ENCODE assay signal across 1 cellular context in the genomic region with DNA sequence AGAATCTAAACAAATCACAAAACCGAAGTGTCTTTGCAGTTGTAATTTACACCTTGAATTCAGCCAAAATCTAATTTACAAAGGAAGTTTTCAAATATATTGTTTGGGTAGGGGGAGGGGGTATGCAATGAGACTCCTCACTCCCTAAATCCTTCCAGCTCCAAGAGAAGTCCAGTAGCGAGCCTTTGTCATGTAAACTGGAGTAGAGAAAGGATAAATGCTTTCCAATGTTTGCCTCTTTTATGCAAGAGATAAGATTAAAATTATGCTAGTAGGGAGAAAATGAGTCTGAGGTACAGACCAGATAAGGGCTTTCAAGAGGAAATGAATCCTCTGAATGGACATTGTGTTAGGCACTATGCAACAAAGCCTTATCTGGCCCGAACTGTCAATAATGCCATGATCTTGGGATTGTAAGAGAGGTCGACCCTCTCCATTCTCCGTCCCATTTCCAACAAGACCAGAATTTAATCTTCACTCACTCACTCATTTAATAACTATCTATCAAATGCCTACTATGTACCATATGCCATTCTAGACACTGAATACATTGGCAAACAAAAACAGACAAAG.
TF ChIP-seq lines count a peak whose summit lies in the region.

No MANE protein-coding gene starts in this region.

TF ChIP-seq in H1, 55 proteins besides CTCF, POLR2A, EP300 and RAD21 (continued from another document):
- TF ChIP-seq, protein P1, sequence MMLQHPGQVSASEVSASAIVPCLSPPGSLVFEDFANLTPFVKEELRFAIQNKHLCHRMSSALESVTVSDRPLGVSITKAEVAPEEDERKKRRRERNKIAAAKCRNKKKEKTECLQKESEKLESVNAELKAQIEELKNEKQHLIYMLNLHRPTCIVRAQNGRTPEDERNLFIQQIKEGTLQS (IDR thresholded peaks at IDR 0.05; ENCODE audit: insufficient read depth, low read depth, low read length): no peak
- TF ChIP-seq SUZ12 (IDR thresholded peaks at IDR 0.05; ENCODE audit: low read length) (no peak), RXRA (IDR thresholded peaks at IDR 0.05; ENCODE audit: insufficient read depth, low read depth, low read length) (no peak), SP1 (IDR thresholded peaks at IDR 0.05; ENCODE audit: low read depth, low read length) (peak; percentile 52; the same call in 1 of the 2 replicates), GABPA (IDR thresholded peaks at IDR 0.05; ENCODE audit: borderline replicate concordance, insufficient read depth, low read length) (no peak)
- TF ChIP-seq, protein P2, sequence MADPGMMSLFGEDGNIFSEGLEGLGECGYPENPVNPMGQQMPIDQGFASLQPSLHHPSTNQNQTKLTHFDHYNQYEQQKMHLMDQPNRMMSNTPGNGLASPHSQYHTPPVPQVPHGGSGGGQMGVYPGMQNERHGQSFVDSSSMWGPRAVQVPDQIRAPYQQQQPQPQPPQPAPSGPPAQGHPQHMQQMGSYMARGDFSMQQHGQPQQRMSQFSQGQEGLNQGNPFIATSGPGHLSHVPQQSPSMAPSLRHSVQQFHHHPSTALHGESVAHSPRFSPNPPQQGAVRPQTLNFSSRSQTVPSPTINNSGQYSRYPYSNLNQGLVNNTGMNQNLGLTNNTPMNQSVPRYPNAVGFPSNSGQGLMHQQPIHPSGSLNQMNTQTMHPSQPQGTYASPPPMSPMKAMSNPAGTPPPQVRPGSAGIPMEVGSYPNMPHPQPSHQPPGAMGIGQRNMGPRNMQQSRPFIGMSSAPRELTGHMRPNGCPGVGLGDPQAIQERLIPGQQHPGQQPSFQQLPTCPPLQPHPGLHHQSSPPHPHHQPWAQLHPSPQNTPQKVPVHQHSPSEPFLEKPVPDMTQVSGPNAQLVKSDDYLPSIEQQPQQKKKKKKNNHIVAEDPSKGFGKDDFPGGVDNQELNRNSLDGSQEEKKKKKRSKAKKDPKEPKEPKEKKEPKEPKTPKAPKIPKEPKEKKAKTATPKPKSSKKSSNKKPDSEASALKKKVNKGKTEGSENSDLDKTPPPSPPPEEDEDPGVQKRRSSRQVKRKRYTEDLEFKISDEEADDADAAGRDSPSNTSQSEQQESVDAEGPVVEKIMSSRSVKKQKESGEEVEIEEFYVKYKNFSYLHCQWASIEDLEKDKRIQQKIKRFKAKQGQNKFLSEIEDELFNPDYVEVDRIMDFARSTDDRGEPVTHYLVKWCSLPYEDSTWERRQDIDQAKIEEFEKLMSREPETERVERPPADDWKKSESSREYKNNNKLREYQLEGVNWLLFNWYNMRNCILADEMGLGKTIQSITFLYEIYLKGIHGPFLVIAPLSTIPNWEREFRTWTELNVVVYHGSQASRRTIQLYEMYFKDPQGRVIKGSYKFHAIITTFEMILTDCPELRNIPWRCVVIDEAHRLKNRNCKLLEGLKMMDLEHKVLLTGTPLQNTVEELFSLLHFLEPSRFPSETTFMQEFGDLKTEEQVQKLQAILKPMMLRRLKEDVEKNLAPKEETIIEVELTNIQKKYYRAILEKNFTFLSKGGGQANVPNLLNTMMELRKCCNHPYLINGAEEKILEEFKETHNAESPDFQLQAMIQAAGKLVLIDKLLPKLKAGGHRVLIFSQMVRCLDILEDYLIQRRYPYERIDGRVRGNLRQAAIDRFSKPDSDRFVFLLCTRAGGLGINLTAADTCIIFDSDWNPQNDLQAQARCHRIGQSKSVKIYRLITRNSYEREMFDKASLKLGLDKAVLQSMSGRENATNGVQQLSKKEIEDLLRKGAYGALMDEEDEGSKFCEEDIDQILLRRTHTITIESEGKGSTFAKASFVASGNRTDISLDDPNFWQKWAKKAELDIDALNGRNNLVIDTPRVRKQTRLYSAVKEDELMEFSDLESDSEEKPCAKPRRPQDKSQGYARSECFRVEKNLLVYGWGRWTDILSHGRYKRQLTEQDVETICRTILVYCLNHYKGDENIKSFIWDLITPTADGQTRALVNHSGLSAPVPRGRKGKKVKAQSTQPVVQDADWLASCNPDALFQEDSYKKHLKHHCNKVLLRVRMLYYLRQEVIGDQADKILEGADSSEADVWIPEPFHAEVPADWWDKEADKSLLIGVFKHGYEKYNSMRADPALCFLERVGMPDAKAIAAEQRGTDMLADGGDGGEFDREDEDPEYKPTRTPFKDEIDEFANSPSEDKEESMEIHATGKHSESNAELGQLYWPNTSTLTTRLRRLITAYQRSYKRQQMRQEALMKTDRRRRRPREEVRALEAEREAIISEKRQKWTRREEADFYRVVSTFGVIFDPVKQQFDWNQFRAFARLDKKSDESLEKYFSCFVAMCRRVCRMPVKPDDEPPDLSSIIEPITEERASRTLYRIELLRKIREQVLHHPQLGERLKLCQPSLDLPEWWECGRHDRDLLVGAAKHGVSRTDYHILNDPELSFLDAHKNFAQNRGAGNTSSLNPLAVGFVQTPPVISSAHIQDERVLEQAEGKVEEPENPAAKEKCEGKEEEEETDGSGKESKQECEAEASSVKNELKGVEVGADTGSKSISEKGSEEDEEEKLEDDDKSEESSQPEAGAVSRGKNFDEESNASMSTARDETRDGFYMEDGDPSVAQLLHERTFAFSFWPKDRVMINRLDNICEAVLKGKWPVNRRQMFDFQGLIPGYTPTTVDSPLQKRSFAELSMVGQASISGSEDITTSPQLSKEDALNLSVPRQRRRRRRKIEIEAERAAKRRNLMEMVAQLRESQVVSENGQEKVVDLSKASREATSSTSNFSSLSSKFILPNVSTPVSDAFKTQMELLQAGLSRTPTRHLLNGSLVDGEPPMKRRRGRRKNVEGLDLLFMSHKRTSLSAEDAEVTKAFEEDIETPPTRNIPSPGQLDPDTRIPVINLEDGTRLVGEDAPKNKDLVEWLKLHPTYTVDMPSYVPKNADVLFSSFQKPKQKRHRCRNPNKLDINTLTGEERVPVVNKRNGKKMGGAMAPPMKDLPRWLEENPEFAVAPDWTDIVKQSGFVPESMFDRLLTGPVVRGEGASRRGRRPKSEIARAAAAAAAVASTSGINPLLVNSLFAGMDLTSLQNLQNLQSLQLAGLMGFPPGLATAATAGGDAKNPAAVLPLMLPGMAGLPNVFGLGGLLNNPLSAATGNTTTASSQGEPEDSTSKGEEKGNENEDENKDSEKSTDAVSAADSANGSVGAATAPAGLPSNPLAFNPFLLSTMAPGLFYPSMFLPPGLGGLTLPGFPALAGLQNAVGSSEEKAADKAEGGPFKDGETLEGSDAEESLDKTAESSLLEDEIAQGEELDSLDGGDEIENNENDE (IDR thresholded peaks at IDR 0.05; ENCODE audit: insufficient replicate concordance, low read length): peak; percentile 62
- TF ChIP-seq, protein P3, sequence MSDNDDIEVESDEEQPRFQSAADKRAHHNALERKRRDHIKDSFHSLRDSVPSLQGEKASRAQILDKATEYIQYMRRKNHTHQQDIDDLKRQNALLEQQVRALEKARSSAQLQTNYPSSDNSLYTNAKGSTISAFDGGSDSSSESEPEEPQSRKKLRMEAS (IDR thresholded peaks at IDR 0.05): no peak
